ENCODE assay signal across 10 cellular contexts in the genomic region with DNA sequence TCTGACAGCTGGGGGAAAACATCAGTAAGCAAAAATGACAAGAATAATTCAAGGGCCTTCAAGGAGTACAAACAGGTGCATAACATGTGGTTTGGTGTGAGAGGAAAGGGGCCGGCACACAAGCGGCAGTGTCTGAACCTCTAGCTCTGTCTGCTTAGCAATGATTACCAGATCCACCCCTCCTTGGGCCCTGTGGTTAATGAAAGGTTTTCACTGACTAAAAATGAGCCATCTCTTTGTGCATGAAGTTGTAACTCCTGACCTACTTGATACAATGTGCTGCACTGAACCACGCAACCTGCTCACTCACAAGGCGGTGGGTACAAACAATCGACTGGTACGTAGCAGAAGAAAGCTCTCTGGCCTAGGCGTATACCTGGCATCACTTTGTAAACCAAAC. TPM values are rescaled to one million over a fixed set of nuclear protein-coding genes. Genes with fewer than 3 reads are reported as not detected.
DNase-seq lines count a peak whose midpoint lies in the region; ATAC-seq and TF ChIP-seq lines count a peak whose summit lies in the region.
"Had no signal": no experiment of that assay in that cellular context is flagged by ENCODE, and none has a peak within 500 bp of the region (broad histone marks: within the 10 kb centered on the region; RNA-seq: fewer than 3 reads in every experiment).

No MANE protein-coding gene starts in this region.

- H3K36me3 ChIP-seq in right lobe of liver = no peaks in the 10 kb centered on the region
- no peaks in the 10 kb centered on the region for H3K36me3 ChIP-seq in heart right ventricle
- H3K36me3 ChIP-seq: thoracic aorta had no signal

- WGBS in right lobe of liver (ENCODE audit: insufficient coverage, low coverage, low lambda C conversion rate, missing lambda C conversion rate) = 76% methylated on average over 7 of the region's 7 CpGs
- WGBS in heart right ventricle, 2 donors = 88 to 93% methylated on average over 7 of the region's 7 CpGs

- DNase-seq in activated CD4-positive, alpha-beta T cell treated with anti-CD3 and anti-CD28 coated beads for 24 hours (ENCODE audit: low read depth in 2 of 2) = peak; percentile 20 to 48
- DNase-seq in right lobe of liver (no peak), heart right ventricle (no peak), NCI-H2029 (lab: John Stamatoyannopoulos, UW) (no peak), dedifferentiated amniotic fluid mesenchymal stem cell (ENCODE audit: extremely low spot score) (no peak), dorsolateral prefrontal cortex (no peak)

- H3K27me3 ChIP-seq in right lobe of liver (no peaks in the 10 kb centered on the region), heart right ventricle (no peaks in the 10 kb centered on the region), dorsolateral prefrontal cortex (no peaks in the 10 kb centered on the region)

- H3K27ac ChIP-seq in right lobe of liver = no peak overlapping the region
- peak overlapping the region in 1 of 10 donors; percentile 87 for H3K27ac ChIP-seq in heart right ventricle
- no peak overlapping the region for H3K27ac ChIP-seq in dorsolateral prefrontal cortex
- H3K27ac ChIP-seq: epithelial cell of prostate, thoracic aorta had no signal

- H3K9me3 ChIP-seq in right lobe of liver (no peaks in the 10 kb centered on the region), heart right ventricle (no peaks in the 10 kb centered on the region)
- H3K9me3 ChIP-seq: thoracic aorta had no signal

- TF ChIP-seq CTCF in right lobe of liver (IDR thresholded peaks at IDR 0.05) (no peak), heart right ventricle (IDR thresholded peaks at IDR 0.05) (no peak), dorsolateral prefrontal cortex (IDR thresholded peaks at IDR 0.05 in 54 of 56, conservative IDR thresholded peaks at IDR 0.05 in 2 of 56; ENCODE audit: low read depth in 1 of 56, partially characterized antibody in 56 of 56) (no peak)

- H3K4me3 ChIP-seq in right lobe of liver (no peak overlapping the region), heart right ventricle (no peak overlapping the region), dorsolateral prefrontal cortex (no peak overlapping the region)
- H3K4me3 ChIP-seq: thoracic aorta had no signal

- H3K4me1 ChIP-seq in right lobe of liver = peaks cover 0 to 32% (median 14%) of the 10 kb centered on the region in 4 donors
- H3K4me1 ChIP-seq in heart right ventricle = peaks cover 3 to 78% (median 51%) of the 10 kb centered on the region in 9 donors

- intact Hi-C loops in right lobe of liver (cut with DNase I) = no loop called here
- intact Hi-C loops in heart right ventricle (cut with DNase I) = no loop called here
- intact Hi-C loops in dorsolateral prefrontal cortex (cut with DNase I) = no loop called here

- no peak for TF ChIP-seq POLR2A in right lobe of liver (IDR thresholded peaks at IDR 0.05)

- ATAC-seq in GM18907 (IDR thresholded peaks at IDR 0.05; ENCODE audit: unreplicated experiment) = peak; percentile 76
- ATAC-seq in HG03066 (IDR thresholded peaks at IDR 0.05; ENCODE audit: low read depth, unreplicated experiment) = peak; percentile 81
- peak in 3 of 4 donors; percentile 12 to 34 (median 20) for ATAC-seq in right lobe of liver
- no peak for ATAC-seq in heart right ventricle

RNA-seq across cellular contexts. Expression of a gene that starts 15.1 kb away (rescaled TPM):
- total RNA-seq in right lobe of liver = 1 to 10 TPM; 4.4 to 7.3 (median 5.9) TPM
- total RNA-seq in heart right ventricle = 10 to 100 TPM in 6 of 10 donors, 1 to 10 TPM in 4; 4.0 to 14.0 (median 10.5) TPM
- polyA plus RNA-seq in heart right ventricle = 1 to 10 TPM; 6.1 to 7.6 TPM
- 10 to 100 TPM in 10 of 120 experiments, 1 to 10 TPM in 110; 3.7 to 12.6 (median 6.9) TPM for total RNA-seq in dorsolateral prefrontal cortex

RNA-seq across cellular contexts. Expression of a gene that starts 39.7 kb away (rescaled TPM):
- total RNA-seq in right lobe of liver (10 to 100 TPM; 10.8 to 21.3 (median 15.2) TPM), heart right ventricle (10 to 100 TPM; 48.9 to 81.3 (median 66.3) TPM), dorsolateral prefrontal cortex (100 to 1,000 TPM in 73 of 120 experiments, 10 to 100 TPM in 47; 73.9 to 129 (median 102) TPM)
- polyA plus RNA-seq in heart right ventricle = 10 to 100 TPM in 1 of 2 donors, 1 to 10 TPM in 1; 5.9 to 16.7 TPM

RNA-seq across cellular contexts. Expression of a gene that starts 41.0 kb away (rescaled TPM):
- total RNA-seq in right lobe of liver (10 to 100 TPM; 31.7 to 80.0 (median 56.9) TPM), heart right ventricle (10 to 100 TPM; 60.5 to 92.4 (median 69.1) TPM), dorsolateral prefrontal cortex (10 to 100 TPM; 30.7 to 59.0 (median 43.7) TPM)
- 100 to 1,000 TPM in 1 of 2 donors, 10 to 100 TPM in 1; 68.8 to 146 TPM for polyA plus RNA-seq in heart right ventricle

Comparison
In these comparisons a context has a peak if more than half of its experiments do, and no peak if none do; other contexts are left out.
1. ATAC-seq: peak in GM18907 (single experiment), HG03066 (single experiment) and right lobe of liver (3 of 4); none in heart right ventricle (0 of 8).
2. DNase-seq: peak in activated CD4-positive, alpha-beta T cell treated with anti-CD3 and anti-CD28 coated beads for 24 hours (2 of 2); none in right lobe of liver (0 of 3), heart right ventricle (0 of 2), NCI-H2029 (single experiment), dedifferentiated amniotic fluid mesenchymal stem cell (single experiment) and dorsolateral prefrontal cortex (0 of 10).